20 cellular contexts compared by ENCODE assay signal in the genomic region with DNA sequence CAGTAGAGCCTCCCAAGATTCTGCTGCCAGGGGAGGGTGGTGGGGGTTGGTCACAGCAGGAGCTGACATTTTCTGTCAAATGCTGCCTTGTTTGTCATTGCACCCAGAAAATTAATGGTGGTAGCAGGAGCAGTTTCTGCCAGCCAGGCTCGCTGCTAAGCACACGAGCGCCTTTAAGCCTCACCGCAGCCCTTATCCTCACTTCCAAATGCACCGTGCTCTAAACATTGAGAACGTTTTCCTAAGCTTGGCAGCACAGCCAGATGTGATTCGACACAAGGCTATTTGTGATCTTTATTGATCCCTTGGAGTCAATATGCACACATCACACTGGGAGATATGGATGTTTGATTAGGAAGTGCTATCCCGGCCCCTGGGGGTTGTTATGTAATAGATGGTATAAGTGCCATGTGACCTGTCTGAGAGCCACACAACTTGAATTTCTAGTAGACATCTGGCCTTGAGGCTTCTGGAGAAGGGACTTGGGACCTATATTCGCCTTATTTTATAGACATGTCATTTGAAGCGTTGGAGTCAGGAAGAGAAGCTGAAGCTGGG. TPM values are rescaled to one million over a fixed set of nuclear protein-coding genes. Genes with fewer than 3 reads are reported as not detected.
DNase-seq lines count a peak whose midpoint lies in the region; ATAC-seq and TF ChIP-seq lines count a peak whose summit lies in the region.
"Had no signal": no experiment of that assay in that cellular context is flagged by ENCODE, and none has a peak within 500 bp of the region (broad histone marks: within the 10 kb centered on the region; RNA-seq: fewer than 3 reads in every experiment).

No MANE protein-coding gene starts in this region.

- no peak for TF ChIP-seq CTCF in RWPE2 (IDR thresholded peaks at IDR 0.05; ENCODE audit: poor library complexity, severe bottlenecking)
- TF ChIP-seq CTCF in sigmoid colon (IDR thresholded peaks at IDR 0.05), result no peak

- peaks cover 11% of the 10 kb centered on the region for H3K4me1 ChIP-seq in RWPE2 (ENCODE audit: insufficient read depth, poor library complexity, severe bottlenecking)
- H3K4me1 ChIP-seq in sigmoid colon, result no peaks in the 10 kb centered on the region
- H3K4me1 ChIP-seq: foreskin keratinocyte, SJCRH30 had no signal

- TF ChIP-seq EP300 in sigmoid colon (IDR thresholded peaks at IDR 0.05), result no peak

- H3K9me3 ChIP-seq in RWPE2 (ENCODE audit: severe bottlenecking) (no peaks in the 10 kb centered on the region), sigmoid colon (no peaks in the 10 kb centered on the region)
- H3K9me3 ChIP-seq: SJCRH30, tibial artery had no signal

- intact Hi-C loops in sigmoid colon (cut with DNase I), result no loop called here

- H3K27me3 ChIP-seq in H7 (ENCODE audit: control insufficient read depth, insufficient read depth, low read length) (no peaks in the 10 kb centered on the region), RWPE2 (ENCODE audit: insufficient read depth, poor library complexity, severe bottlenecking) (no peaks in the 10 kb centered on the region), sigmoid colon (peaks cover 0 to 17% (median 13%) of the 10 kb centered on the region in 3 donors)

- H3K36me3 ChIP-seq in H7 (replicated peaks; ENCODE audit: control insufficient read depth, insufficient read depth, low read length) (no peaks in the 10 kb centered on the region), RWPE2 (ENCODE audit: low read depth) (no peaks in the 10 kb centered on the region), sigmoid colon (no peaks in the 10 kb centered on the region)
- H3K36me3 ChIP-seq: SJCRH30, tibial artery had no signal

- H3K4me3 ChIP-seq in H7 (ENCODE audit: insufficient read depth, low read depth, low read length) (no peak overlapping the region), RWPE2 (ENCODE audit: severe bottlenecking) (no peak overlapping the region), sigmoid colon (no peak overlapping the region)
- H3K4me3 ChIP-seq: SJCRH30, tibial artery had no signal

- DNase-seq in H7 (peak; percentile 13), RWPE2 (ENCODE audit: low spot score) (peak; percentile 26), left lobe of liver (ENCODE audit: low spot score) (peak; percentile 18), sigmoid colon (peak; percentile 6), Kasumi-1 (lab: John Stamatoyannopoulos, UW) (no peak), cortex of kidney (lab: John Stamatoyannopoulos, UW) (no peak), NCI-H2107 treated with DMSO at 0.1 percent for 48 hours (lab: John Stamatoyannopoulos, UW; ENCODE audit: unreplicated experiment) (no peak)
- DNase-seq: activated CD4-positive, alpha-beta T cell treated with anti-CD3 and anti-CD28 coated beads, Interleukin-2, amount 50 U/mL, for 48 hours; COR-L47; foreskin keratinocyte; kidney; NCI-H2029 treated with DMSO at 0.1 percent for 48 hours; NCI-H526; SJCRH30; stimulated activated CD4-positive, alpha-beta T cell treated with anti-CD3 and anti-CD28 coated beads, Interleukin-15, amount 100 ng/mL, for 24 hours; T-helper 2 cell had no signal

- TF ChIP-seq POLR2A in sigmoid colon (IDR thresholded peaks at IDR 0.05), result no peak

- WGBS in sigmoid colon, 2 donors, result 26 to 54% methylated on average over 10 of the region's 10 CpGs

- ATAC-seq in RWPE2 (ENCODE audit: low read depth), result no peak
- ATAC-seq in left lobe of liver, result peak; percentile 32
- ATAC-seq: foreskin keratinocyte; stimulated activated effector memory CD8-positive, alpha-beta T cell treated with anti-CD3 and anti-CD28 coated beads, Interleukin-12 subunit alpha, Interleukin-12 subunit beta, amount 100 ng/mL, for 72 hours; WTC11 had no signal

- H3K27ac ChIP-seq in RWPE2 (ENCODE audit: poor library complexity, severe bottlenecking) (no peak overlapping the region), sigmoid colon (no peak overlapping the region)
- H3K27ac ChIP-seq: epithelial cell of prostate, foreskin keratinocyte, SJCRH30, tibial artery had no signal

RNA-seq across cellular contexts. Expression of a gene that starts 31.6 kb away (rescaled TPM):
- 1.3 and 3.3 TPM in 2 replicates for total RNA-seq in H7 (2014; rRNA removed; shearing (Covaris generic))
- total RNA-seq in left lobe of liver, result 0.70 TPM
- total RNA-seq in sigmoid colon, result 1 to 10 TPM in 1 of 4 donors, under 1 TPM in 3; 0.36 to 1.4 (median 0.59) TPM
- polyA plus RNA-seq in sigmoid colon, result under 1 TPM; 0.46 to 0.90 (median 0.60) TPM

Comparison
In these comparisons a context has a peak if more than half of its experiments do, and no peak if none do; other contexts are left out.
1. DNase-seq: peak in H7 (single experiment), RWPE2 (single experiment), left lobe of liver (single experiment) and sigmoid colon (single experiment); none in Kasumi-1 (0 of 2), cortex of kidney (single experiment) and NCI-H2107 treated with DMSO at 0.1 percent for 48 hours (single experiment).